ENCODE assay signal across 1 cellular context in the genomic region with DNA sequence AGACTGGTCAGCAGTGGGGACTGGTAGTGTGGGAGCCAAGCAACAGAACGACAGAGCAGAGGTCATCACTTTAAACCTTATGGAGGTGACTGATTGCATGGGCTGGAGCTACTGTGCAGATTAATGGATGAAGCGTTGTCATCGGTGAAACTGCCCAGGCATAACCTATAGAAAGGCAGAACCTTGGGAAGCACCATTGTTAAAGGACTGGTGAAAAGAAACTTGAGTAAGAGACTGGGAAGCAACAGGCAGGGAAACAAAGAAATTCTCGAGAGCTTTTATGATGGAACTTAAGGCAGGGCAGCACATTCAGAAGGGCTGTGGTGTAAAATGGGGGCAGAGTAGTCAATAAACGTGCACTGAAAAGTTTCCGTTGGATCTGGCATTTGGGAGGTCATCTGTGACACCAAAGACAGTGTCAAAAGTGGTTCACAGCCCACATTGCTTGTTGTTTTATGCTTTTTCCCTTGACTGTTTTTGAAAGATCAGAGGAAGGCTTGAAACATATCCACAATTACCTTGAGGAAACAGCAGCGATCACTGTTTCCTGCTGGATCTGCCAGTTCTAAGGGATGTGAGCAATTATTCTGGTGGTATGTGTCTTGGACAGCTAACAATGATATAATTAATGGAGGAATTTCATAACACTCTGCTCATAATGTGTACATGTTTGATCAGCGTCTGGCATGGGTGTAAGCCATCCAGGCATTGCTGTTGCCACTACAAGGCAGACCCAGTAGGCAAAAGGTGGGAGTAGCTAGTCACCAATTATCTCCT.
TF ChIP-seq lines count a peak whose summit lies in the region.

No MANE protein-coding gene starts in this region.

TF ChIP-seq in HEK293, 187 proteins besides CTCF, POLR2A, EP300 and RAD21:
- TF ChIP-seq, protein P1, sequence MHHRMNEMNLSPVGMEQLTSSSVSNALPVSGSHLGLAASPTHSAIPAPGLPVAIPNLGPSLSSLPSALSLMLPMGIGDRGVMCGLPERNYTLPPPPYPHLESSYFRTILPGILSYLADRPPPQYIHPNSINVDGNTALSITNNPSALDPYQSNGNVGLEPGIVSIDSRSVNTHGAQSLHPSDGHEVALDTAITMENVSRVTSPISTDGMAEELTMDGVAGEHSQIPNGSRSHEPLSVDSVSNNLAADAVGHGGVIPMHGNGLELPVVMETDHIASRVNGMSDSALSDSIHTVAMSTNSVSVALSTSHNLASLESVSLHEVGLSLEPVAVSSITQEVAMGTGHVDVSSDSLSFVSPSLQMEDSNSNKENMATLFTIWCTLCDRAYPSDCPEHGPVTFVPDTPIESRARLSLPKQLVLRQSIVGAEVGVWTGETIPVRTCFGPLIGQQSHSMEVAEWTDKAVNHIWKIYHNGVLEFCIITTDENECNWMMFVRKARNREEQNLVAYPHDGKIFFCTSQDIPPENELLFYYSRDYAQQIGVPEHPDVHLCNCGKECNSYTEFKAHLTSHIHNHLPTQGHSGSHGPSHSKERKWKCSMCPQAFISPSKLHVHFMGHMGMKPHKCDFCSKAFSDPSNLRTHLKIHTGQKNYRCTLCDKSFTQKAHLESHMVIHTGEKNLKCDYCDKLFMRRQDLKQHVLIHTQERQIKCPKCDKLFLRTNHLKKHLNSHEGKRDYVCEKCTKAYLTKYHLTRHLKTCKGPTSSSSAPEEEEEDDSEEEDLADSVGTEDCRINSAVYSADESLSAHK (tag by site-specific recombination; IDR thresholded peaks at IDR 0.05), result no peak
- no peak for TF ChIP-seq GLIS2 (tag by site-specific recombination; IDR thresholded peaks at IDR 0.05)
- no peak for TF ChIP-seq MYNN (tag by site-specific recombination; IDR thresholded peaks at IDR 0.05; ENCODE audit: borderline replicate concordance)
- no peak for TF ChIP-seq ZNF600 (tag by site-specific recombination; IDR thresholded peaks at IDR 0.05)
- no peak for TF ChIP-seq ZNF548 (tag by site-specific recombination; IDR thresholded peaks at IDR 0.05)
- TF ChIP-seq, protein P2, sequence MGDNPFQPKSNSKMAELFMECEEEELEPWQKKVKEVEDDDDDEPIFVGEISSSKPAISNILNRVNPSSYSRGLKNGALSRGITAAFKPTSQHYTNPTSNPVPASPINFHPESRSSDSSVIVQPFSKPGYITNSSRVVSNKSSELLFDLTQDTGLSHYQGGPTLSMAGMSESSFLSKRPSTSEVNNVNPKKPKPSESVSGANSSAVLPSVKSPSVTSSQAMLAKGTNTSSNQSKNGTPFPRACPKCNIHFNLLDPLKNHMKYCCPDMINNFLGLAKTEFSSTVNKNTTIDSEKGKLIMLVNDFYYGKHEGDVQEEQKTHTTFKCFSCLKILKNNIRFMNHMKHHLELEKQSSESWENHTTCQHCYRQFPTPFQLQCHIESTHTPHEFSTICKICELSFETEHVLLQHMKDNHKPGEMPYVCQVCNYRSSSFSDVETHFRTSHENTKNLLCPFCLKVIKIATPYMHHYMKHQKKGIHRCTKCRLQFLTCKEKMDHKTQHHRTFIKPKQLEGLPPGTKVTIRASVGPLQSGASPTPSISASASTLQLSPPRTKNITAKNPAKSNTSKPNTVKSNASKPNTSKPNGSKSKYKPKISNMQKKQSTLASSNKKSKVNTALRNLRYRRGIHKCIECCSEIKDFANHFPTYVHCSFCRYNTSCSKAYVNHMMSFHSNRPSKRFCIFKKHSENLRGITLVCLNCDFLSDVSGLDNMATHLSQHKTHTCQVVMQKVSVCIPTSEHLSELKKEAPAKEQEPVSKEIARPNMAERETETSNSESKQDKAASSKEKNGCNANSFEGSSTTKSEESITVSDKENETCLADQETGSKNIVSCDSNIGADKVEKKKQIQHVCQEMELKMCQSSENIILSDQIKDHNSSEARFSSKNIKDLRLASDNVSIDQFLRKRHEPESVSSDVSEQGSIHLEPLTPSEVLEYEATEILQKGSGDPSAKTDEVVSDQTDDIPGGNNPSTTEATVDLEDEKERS (tag by site-specific recombination; IDR thresholded peaks at IDR 0.05), result no peak
- no peak for TF ChIP-seq SALL2 (tag by site-specific recombination; IDR thresholded peaks at IDR 0.05; ENCODE audit: borderline replicate concordance)
- TF ChIP-seq, protein P3, sequence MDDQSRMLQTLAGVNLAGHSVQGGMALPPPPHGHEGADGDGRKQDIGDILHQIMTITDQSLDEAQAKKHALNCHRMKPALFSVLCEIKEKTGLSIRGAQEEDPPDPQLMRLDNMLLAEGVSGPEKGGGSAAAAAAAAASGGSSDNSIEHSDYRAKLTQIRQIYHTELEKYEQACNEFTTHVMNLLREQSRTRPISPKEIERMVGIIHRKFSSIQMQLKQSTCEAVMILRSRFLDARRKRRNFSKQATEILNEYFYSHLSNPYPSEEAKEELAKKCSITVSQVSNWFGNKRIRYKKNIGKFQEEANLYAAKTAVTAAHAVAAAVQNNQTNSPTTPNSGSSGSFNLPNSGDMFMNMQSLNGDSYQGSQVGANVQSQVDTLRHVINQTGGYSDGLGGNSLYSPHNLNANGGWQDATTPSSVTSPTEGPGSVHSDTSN (CRISPR knock-in tag; IDR thresholded peaks at IDR 0.05), result no peak
- TF ChIP-seq, protein P4, sequence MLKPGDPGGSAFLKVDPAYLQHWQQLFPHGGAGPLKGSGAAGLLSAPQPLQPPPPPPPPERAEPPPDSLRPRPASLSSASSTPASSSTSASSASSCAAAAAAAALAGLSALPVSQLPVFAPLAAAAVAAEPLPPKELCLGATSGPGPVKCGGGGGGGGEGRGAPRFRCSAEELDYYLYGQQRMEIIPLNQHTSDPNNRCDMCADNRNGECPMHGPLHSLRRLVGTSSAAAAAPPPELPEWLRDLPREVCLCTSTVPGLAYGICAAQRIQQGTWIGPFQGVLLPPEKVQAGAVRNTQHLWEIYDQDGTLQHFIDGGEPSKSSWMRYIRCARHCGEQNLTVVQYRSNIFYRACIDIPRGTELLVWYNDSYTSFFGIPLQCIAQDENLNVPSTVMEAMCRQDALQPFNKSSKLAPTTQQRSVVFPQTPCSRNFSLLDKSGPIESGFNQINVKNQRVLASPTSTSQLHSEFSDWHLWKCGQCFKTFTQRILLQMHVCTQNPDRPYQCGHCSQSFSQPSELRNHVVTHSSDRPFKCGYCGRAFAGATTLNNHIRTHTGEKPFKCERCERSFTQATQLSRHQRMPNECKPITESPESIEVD (tag by site-specific recombination; IDR thresholded peaks at IDR 0.05), result no peak
- no peak for TF ChIP-seq ZNF501 (tag by site-specific recombination; IDR thresholded peaks at IDR 0.05)
- no peak for TF ChIP-seq IKZF3 (tag by site-specific recombination; IDR thresholded peaks at IDR 0.05)
- TF ChIP-seq SCRT2 (tag by site-specific recombination; IDR thresholded peaks at IDR 0.05), result peak; percentile 66
- TF ChIP-seq ZBTB17 (tag by site-specific recombination; IDR thresholded peaks at IDR 0.05), result peak; percentile 41; the same call in 1 of the 2 replicates
